Comparison of ENCODE assay signal across 1 cellular context in the genomic region with DNA sequence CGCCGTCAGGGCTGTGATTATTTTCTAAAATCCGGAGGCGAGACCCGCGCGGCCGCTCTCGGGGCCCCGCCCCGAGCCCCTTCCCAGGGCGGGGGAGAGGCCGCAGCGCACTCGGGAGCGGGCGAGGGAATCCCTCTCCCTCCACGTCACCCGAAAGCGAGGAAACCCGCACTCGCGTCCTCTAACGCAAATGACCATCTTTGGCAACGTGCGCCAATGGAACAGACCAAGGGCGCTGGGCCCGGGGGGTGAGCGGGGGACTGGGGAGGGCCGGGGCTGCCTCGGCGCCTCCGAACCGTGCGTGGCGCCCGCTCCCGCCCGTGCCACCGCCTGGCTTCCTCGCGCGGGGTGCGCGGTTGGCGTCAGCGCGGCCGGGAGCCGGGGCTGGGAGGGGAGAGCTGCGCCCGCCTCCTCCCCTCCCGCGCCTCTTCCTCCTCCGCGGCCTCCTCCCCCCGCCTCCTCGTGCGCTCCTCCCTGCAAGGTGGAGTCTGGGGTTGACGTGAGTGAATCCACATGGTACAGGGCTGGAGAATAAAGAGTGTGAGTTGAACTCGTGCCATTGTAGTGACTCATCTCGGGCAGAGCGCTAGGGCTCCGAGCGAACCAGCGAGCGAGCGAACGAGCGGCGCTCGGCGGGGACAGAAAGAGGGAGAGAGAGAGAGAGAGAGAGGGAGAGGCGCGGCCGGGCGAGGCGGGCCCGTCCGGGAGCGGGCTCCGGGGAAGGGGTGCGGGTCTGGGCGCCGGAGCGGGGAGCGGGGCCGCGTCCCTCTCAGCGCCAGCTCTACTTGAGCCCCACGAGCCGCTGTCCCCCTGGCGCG.
A peak's percentile ranks its signal among the peaks of the same experiment; 100 is the strongest.
TF ChIP-seq lines count a peak whose summit lies in the region.

TSS of gene FOSL2 (plus strand) at position 562 of the 818 bp plus-strand sequence. CDS start 863 bp downstream, outside the sequence.

TF ChIP-seq in HEK293, 187 proteins besides CTCF, POLR2A, EP300 and RAD21 (continued from another document):
- TF ChIP-seq AEBP2 (tag by site-specific recombination; IDR thresholded peaks at IDR 0.05; ENCODE audit: borderline replicate concordance), result no peak
- no peak for TF ChIP-seq ZNF664 (tag by site-specific recombination; IDR thresholded peaks at IDR 0.05)
- peak; percentile 19; the same call in 1 of the 2 replicates for TF ChIP-seq KLF9 (tag by site-specific recombination; IDR thresholded peaks at IDR 0.05; ENCODE audit: low read depth)
- peak; percentile 82 for TF ChIP-seq EGR2 (tag by site-specific recombination; IDR thresholded peaks at IDR 0.05; ENCODE audit: low read depth)
- TF ChIP-seq ZNF660 (tag by site-specific recombination; IDR thresholded peaks at IDR 0.05), result peak; percentile 69; the same call in 1 of the 2 replicates
- TF ChIP-seq ZNF2 (tag by site-specific recombination; IDR thresholded peaks at IDR 0.05), result 0 out of 2 replicates have a peak, but pooled peaks have one; percentile 24
- peak; percentile 78 for TF ChIP-seq WT1 (tag by site-specific recombination; IDR thresholded peaks at IDR 0.05)
- TF ChIP-seq, protein P1, sequence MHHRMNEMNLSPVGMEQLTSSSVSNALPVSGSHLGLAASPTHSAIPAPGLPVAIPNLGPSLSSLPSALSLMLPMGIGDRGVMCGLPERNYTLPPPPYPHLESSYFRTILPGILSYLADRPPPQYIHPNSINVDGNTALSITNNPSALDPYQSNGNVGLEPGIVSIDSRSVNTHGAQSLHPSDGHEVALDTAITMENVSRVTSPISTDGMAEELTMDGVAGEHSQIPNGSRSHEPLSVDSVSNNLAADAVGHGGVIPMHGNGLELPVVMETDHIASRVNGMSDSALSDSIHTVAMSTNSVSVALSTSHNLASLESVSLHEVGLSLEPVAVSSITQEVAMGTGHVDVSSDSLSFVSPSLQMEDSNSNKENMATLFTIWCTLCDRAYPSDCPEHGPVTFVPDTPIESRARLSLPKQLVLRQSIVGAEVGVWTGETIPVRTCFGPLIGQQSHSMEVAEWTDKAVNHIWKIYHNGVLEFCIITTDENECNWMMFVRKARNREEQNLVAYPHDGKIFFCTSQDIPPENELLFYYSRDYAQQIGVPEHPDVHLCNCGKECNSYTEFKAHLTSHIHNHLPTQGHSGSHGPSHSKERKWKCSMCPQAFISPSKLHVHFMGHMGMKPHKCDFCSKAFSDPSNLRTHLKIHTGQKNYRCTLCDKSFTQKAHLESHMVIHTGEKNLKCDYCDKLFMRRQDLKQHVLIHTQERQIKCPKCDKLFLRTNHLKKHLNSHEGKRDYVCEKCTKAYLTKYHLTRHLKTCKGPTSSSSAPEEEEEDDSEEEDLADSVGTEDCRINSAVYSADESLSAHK (tag by site-specific recombination; IDR thresholded peaks at IDR 0.05), result peak; percentile 46
- peak; percentile 96 for TF ChIP-seq ZNF366 (tag by site-specific recombination; conservative IDR thresholded peaks at IDR 0.05)
- TF ChIP-seq KLF10 (tag by site-specific recombination; IDR thresholded peaks at IDR 0.05), result peak; percentile 67; the same call in 1 of the 2 replicates
- no peak for TF ChIP-seq ZNF184 (tag by site-specific recombination; IDR thresholded peaks at IDR 0.05)
- peak; percentile 75 for TF ChIP-seq ZBTB48 (tag by site-specific recombination; IDR thresholded peaks at IDR 0.05)
- TF ChIP-seq ZNF350 (tag by site-specific recombination; IDR thresholded peaks at IDR 0.05), result no peak
- TF ChIP-seq ZNF324 (tag by site-specific recombination; IDR thresholded peaks at IDR 0.05), result peak; percentile 51; the same call in 1 of the 2 replicates
- TF ChIP-seq HIC1 (tag by site-specific recombination; IDR thresholded peaks at IDR 0.05), result peak; percentile 90
- TF ChIP-seq PRDM1 (tag by site-specific recombination; IDR thresholded peaks at IDR 0.05), result peak; percentile 70
- peak; percentile 83 for TF ChIP-seq ZBTB20 (tag by site-specific recombination; IDR thresholded peaks at IDR 0.05)
- 0 out of 2 replicates have a peak, but pooled peaks have one; percentile 38 for TF ChIP-seq ZNF335 (tag by site-specific recombination; conservative IDR thresholded peaks at IDR 0.05)
- TF ChIP-seq ZNF10 (tag by site-specific recombination; IDR thresholded peaks at IDR 0.05), result 0 out of 2 replicates have a peak, but pooled peaks have one; percentile 10
